9 cellular contexts compared by ENCODE assay signal in genomic region chr15:61381501-61381900, GRCh38.
"Had no signal": no experiment of that assay in that cellular context is flagged by ENCODE, and none has a peak within 500 bp of the region (broad histone marks: within the 10 kb centered on the region; RNA-seq: fewer than 3 reads in every experiment).

No MANE protein-coding gene starts in this region.

- H3K4me2 ChIP-seq: GM23338 had no signal

- H3K9me3 ChIP-seq: HAP-1 had no signal

- H3K4me1 ChIP-seq: HAP-1 had no signal

- DNase-seq: GM23248, GOT3, H7, H9, HCEC 1CT, HFFc6 had no signal

- H3K9ac ChIP-seq: GM23248 had no signal

- H3K27ac Mint-ChIP-seq: GM23338, H9, HFFc6 had no signal

- ATAC-seq: GM23338, HCT116 had no signal

- H3K27ac ChIP-seq: GM23248 had no signal

- H3K4me3 ChIP-seq: GM23248, GM23338, HAP-1 had no signal

- H3K36me3 ChIP-seq: HAP-1 had no signal

- H3K4me3 Mint-ChIP-seq: GM23338, H9, HFFc6 had no signal

- H3K9me3 Mint-ChIP-seq: GM23338 had no signal

- H2AFZ ChIP-seq: GM23248, GM23338 had no signal
